Comparison of ENCODE assay signal across 10 cellular contexts in genomic region chr3:50671331-50671730, GRCh38. TPM values are rescaled to one million over a fixed set of nuclear protein-coding genes. Genes with fewer than 3 reads are reported as not detected.
A peak's percentile ranks its signal among the peaks of the same experiment; 100 is the strongest.
DNase-seq lines count a peak whose midpoint lies in the region; ATAC-seq and TF ChIP-seq lines count a peak whose summit lies in the region.
"Had no signal": no experiment of that assay in that cellular context is flagged by ENCODE, and none has a peak within 500 bp of the region (broad histone marks: within the 10 kb centered on the region; RNA-seq: fewer than 3 reads in every experiment).

No MANE protein-coding gene starts in this region.

- intact Hi-C loops in A673 (cut with micrococcal nuclease; ENCODE audit: unreplicated experiment): no loop called here
- intact Hi-C loops in activated T-helper 2 cell treated with anti-CD3 and anti-CD28 coated beads, Interferon-gamma antibody, Interleukin-2, Interleukin-4, amounts not matched to agents 10 μg/mL and 5 μg/mL and 100 μg/mL, durations not matched to agents 14 hours and 24 hours and 36 hours (cut with micrococcal nuclease): loop anchor here (5.0 kb wide), 1 partner anchor 99 kb away; no protein-coding TSS in a partner anchor
- intact Hi-C loops in colonic mucosa (cut with DNase I): no loop called here

- H3K27me3 Mint-ChIP-seq in HFFc6 (ENCODE audit: insufficient read depth): peaks cover 18% of the 10 kb centered on the region
- H3K27me3 Mint-ChIP-seq in activated T-helper 2 cell treated with anti-CD3 and anti-CD28 coated beads, Interferon-gamma antibody, Interleukin-2, Interleukin-4, amounts not matched to agents 10 μg/mL and 5 μg/mL and 100 μg/mL, durations not matched to agents 14 hours and 24 hours and 36 hours (ENCODE audit: low read depth): peaks cover 31% of the 10 kb centered on the region

- peaks cover 24% of the 10 kb centered on the region for H3K27me3 ChIP-seq in A673 (replicated peaks; ENCODE audit: insufficient read depth, low read depth, low read length, poor library complexity)
- peaks cover 19% of the 10 kb centered on the region for H3K27me3 ChIP-seq in colonic mucosa

- H3K9me3 Mint-ChIP-seq in HFFc6: no peaks in the 10 kb centered on the region
- no peaks in the 10 kb centered on the region for H3K9me3 Mint-ChIP-seq in activated T-helper 2 cell treated with anti-CD3 and anti-CD28 coated beads, Interferon-gamma antibody, Interleukin-2, Interleukin-4, amounts not matched to agents 10 μg/mL and 5 μg/mL and 100 μg/mL, durations not matched to agents 14 hours and 24 hours and 36 hours
- H3K9me3 Mint-ChIP-seq: type B pancreatic cell had no signal

- CTCF ChIA-PET in A673 (lab: Charles Lee): no interaction called here

- no peak overlapping the region for H3K4me3 Mint-ChIP-seq in HFFc6
- H3K4me3 Mint-ChIP-seq in activated T-helper 2 cell treated with anti-CD3 and anti-CD28 coated beads, Interferon-gamma antibody, Interleukin-2, Interleukin-4, amounts not matched to agents 10 μg/mL and 5 μg/mL and 100 μg/mL, durations not matched to agents 14 hours and 24 hours and 36 hours (ENCODE audit: low read depth): no peak overlapping the region

- peaks cover 43% of the 10 kb centered on the region for H3K4me1 Mint-ChIP-seq in HFFc6 (ENCODE audit: low read depth)
- peaks cover 19% of the 10 kb centered on the region for H3K4me1 Mint-ChIP-seq in activated T-helper 2 cell treated with anti-CD3 and anti-CD28 coated beads, Interferon-gamma antibody, Interleukin-2, Interleukin-4, amounts not matched to agents 10 μg/mL and 5 μg/mL and 100 μg/mL, durations not matched to agents 14 hours and 24 hours and 36 hours (ENCODE audit: low read depth)

- no peaks in the 10 kb centered on the region for H3K36me3 ChIP-seq in A673 (ENCODE audit: insufficient read depth, low read length, poor library complexity, severe bottlenecking)
- H3K36me3 ChIP-seq in colonic mucosa: no peaks in the 10 kb centered on the region

- POLR2A ChIA-PET in A673 (lab: Charles Lee; ENCODE audit: low non-redundant PET): no interaction called here

- DNase-seq in A673 (ENCODE audit: low spot score) (peak; percentile 82), HFFc6 (peak; percentile 97), RKO (ENCODE audit: low spot score) (peak; percentile 66), foreskin fibroblast (peak; percentile 76 to 88), colonic mucosa (no peak), hippocampal formation (lab: John Stamatoyannopoulos, UW) (no peak)
- DNase-seq in activated T-helper 2 cell treated with anti-CD3 and anti-CD28 coated beads, Interferon-gamma antibody, Interleukin-2, Interleukin-4, amounts not matched to agents 10 μg/mL and 5 μg/mL and 100 μg/mL, durations not matched to agents 14 hours and 24 hours and 36 hours (ENCODE audit: low spot score): no peak
- DNase-seq: COR-L47 had no signal

- H3K4me3 ChIP-seq in A673 (ENCODE audit: low read depth, low read length, poor library complexity, severe bottlenecking): no peak overlapping the region
- H3K4me3 ChIP-seq in foreskin fibroblast (ENCODE audit: low read depth in 1 of 2, low read length in 2 of 2): no peak overlapping the region
- no peak overlapping the region for H3K4me3 ChIP-seq in colonic mucosa

- H3K9ac ChIP-seq in colonic mucosa (ENCODE audit: low read depth in 2 of 2, low read length in 2 of 2): no peak overlapping the region

- H3K36me3 Mint-ChIP-seq in HFFc6 (ENCODE audit: low read depth): no peaks in the 10 kb centered on the region; the same call in 1 of the 2 replicates
- no peaks in the 10 kb centered on the region for H3K36me3 Mint-ChIP-seq in activated T-helper 2 cell treated with anti-CD3 and anti-CD28 coated beads, Interferon-gamma antibody, Interleukin-2, Interleukin-4, amounts not matched to agents 10 μg/mL and 5 μg/mL and 100 μg/mL, durations not matched to agents 14 hours and 24 hours and 36 hours (ENCODE audit: low read depth)
- H3K36me3 Mint-ChIP-seq: type B pancreatic cell had no signal

- H3K9me3 ChIP-seq in A673 (ENCODE audit: low read depth, low read length, poor library complexity, severe bottlenecking): no peaks in the 10 kb centered on the region
- no peaks in the 10 kb centered on the region for H3K9me3 ChIP-seq in colonic mucosa

- no TSS peak for BruUV-seq in A673 (replicated peaks; lab: Mats Ljungman, UMichigan)

- peak overlapping the region; percentile 51; the same call in 1 of the 2 replicates for H3K27ac Mint-ChIP-seq in HFFc6
- no peak overlapping the region for H3K27ac Mint-ChIP-seq in activated T-helper 2 cell treated with anti-CD3 and anti-CD28 coated beads, Interferon-gamma antibody, Interleukin-2, Interleukin-4, amounts not matched to agents 10 μg/mL and 5 μg/mL and 100 μg/mL, durations not matched to agents 14 hours and 24 hours and 36 hours
- H3K27ac Mint-ChIP-seq: type B pancreatic cell had no signal

- TF ChIP-seq CTCF in A673 (conservative IDR thresholded peaks at IDR 0.05; ENCODE audit: low read depth, low read length): no peak
- TF ChIP-seq CTCF in HFFc6 (IDR thresholded peaks at IDR 0.05): no peak
- TF ChIP-seq CTCF in foreskin fibroblast (IDR thresholded peaks at IDR 0.05; ENCODE audit: low read depth, low read length): no peak
- TF ChIP-seq CTCF in colonic mucosa (IDR thresholded peaks at IDR 0.05): no peak

- no peak for ATAC-seq in HG02852 (IDR thresholded peaks at IDR 0.05; ENCODE audit: unreplicated experiment)

- H3K4me1 ChIP-seq in A673 (ENCODE audit: insufficient read depth, low read length, poor library complexity, severe bottlenecking) (no peaks in the 10 kb centered on the region), colonic mucosa (no peaks in the 10 kb centered on the region)

- H3K27ac ChIP-seq in A673 (ENCODE audit: low read depth, low read length, poor library complexity, severe bottlenecking) (no peak overlapping the region), colonic mucosa (no peak overlapping the region)

RNA-seq across cellular contexts. Expression of gene DOCK3, which starts 3.4 kb away (rescaled TPM):
- total RNA-seq in A673 (2021): 0.47 and 0.59 TPM in 2 replicates
- under 1 TPM; 0.14 to 0.26 (median 0.22) TPM for total RNA-seq in HFFc6 (2021; fragmentation: NEBNext Ultra II Directional; extraction: Animal tissue kit (Norgen Biotek cat#: 25700))
- 1.1 and 1.4 TPM in 2 replicates for total RNA-seq in activated T-helper 2 cell treated with anti-CD3 and anti-CD28 coated beads, Interferon-gamma antibody, Interleukin-2, Interleukin-4, amounts not matched to agents 10 μg/mL and 5 μg/mL and 100 μg/mL, durations not matched to agents 14 hours and 24 hours and 36 hours
- total RNA-seq in colonic mucosa: under 1 TPM; 0.02 to 0.32 TPM

RNA-seq across cellular contexts. Expression of gene MAPKAPK3, which starts 54.4 kb away (rescaled TPM):
- total RNA-seq in A673 (2021) (15.8 and 17.3 TPM in 2 replicates), colonic mucosa (10 to 100 TPM; 27.3 to 45.1 TPM)
- total RNA-seq in HFFc6 (2021; fragmentation: NEBNext Ultra II Directional; extraction: Animal tissue kit (Norgen Biotek cat#: 25700)): 10 to 100 TPM; 60.5 to 65.5 (median 62.8) TPM
- 178 and 190 TPM in 2 replicates for total RNA-seq in activated T-helper 2 cell treated with anti-CD3 and anti-CD28 coated beads, Interferon-gamma antibody, Interleukin-2, Interleukin-4, amounts not matched to agents 10 μg/mL and 5 μg/mL and 100 μg/mL, durations not matched to agents 14 hours and 24 hours and 36 hours

RNA-seq across cellular contexts. Expression of gene CISH, which starts 59.8 kb away (rescaled TPM):
- total RNA-seq in A673 (2021) (0.86 and 1.6 TPM in 2 replicates), colonic mucosa (10 to 100 TPM; 17.1 to 19.6 TPM)
- 1 to 10 TPM in 2 of 6 experiments, under 1 TPM in 4; 0.84 to 1.4 (median 0.95) TPM for total RNA-seq in HFFc6 (2021; fragmentation: NEBNext Ultra II Directional; extraction: Animal tissue kit (Norgen Biotek cat#: 25700))
- 351 and 355 TPM in 2 replicates for total RNA-seq in activated T-helper 2 cell treated with anti-CD3 and anti-CD28 coated beads, Interferon-gamma antibody, Interleukin-2, Interleukin-4, amounts not matched to agents 10 μg/mL and 5 μg/mL and 100 μg/mL, durations not matched to agents 14 hours and 24 hours and 36 hours

Comparison
In these comparisons a context has a peak if more than half of its experiments do, and no peak if none do; other contexts are left out.
1. DNase-seq: peak in A673 (single experiment), HFFc6 (single experiment), RKO (single experiment) and foreskin fibroblast (2 of 2); none in activated T-helper 2 cell treated with anti-CD3 and anti-CD28 coated beads, Interferon-gamma antibody, Interleukin-2, Interleukin-4, amounts not matched to agents 10 μg/mL and 5 μg/mL and 100 μg/mL, durations not matched to agents 14 hours and 24 hours and 36 hours (single experiment), colonic mucosa (single experiment) and hippocampal formation (0 of 2).
2. RNA of gene CISH, which starts 59.8 kb away (total RNA-seq): 351 to 355 TPM in activated T-helper 2 cell treated with anti-CD3 and anti-CD28 coated beads, Interferon-gamma antibody, Interleukin-2, Interleukin-4, amounts not matched to agents 10 μg/mL and 5 μg/mL and 100 μg/mL, durations not matched to agents 14 hours and 24 hours and 36 hours; 17.1 to 19.6 TPM in colonic mucosa, 0.84 to 1.4 TPM in HFFc6 and 0.86 to 1.6 TPM in A673; every median in the first group is over 10 times any median in the second.